11 cellular contexts compared by ENCODE assay signal in the genomic region with DNA sequence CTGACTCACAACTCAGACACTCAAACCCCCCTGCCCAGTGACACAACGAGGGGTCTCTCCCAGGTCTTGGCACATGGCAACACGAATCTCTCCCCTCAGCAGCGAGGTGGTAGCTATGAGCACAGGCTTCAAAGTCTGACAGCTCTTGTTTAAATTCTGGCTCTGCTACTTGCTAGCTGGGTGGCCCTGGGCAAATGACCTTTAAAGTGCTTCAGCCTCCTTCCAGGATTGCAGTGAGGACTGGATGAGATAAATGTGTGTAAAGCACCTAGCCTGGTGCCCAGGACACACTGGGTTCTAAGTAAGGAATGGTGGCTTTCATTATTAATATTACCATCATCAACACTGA. TPM values are rescaled to one million over a fixed set of nuclear protein-coding genes. Genes with fewer than 3 reads are reported as not detected.
DNase-seq lines count a peak whose midpoint lies in the region; ATAC-seq and TF ChIP-seq lines count a peak whose summit lies in the region.
"Had no signal": no experiment of that assay in that cellular context is flagged by ENCODE, and none has a peak within 500 bp of the region (broad histone marks: within the 10 kb centered on the region; RNA-seq: fewer than 3 reads in every experiment).

No MANE protein-coding gene starts in this region.

- peaks cover 53% of the 10 kb centered on the region for H3K36me3 ChIP-seq in SJSA1
- H3K36me3 ChIP-seq in esophagus squamous epithelium, result peaks cover 0 to 64% (median 6%) of the 10 kb centered on the region in 3 donors
- H3K36me3 ChIP-seq in psoas muscle (ENCODE audit: insufficient read depth in 1 of 2, low read depth in 1 of 2), result peaks cover 0 to 60% of the 10 kb centered on the region in 2 donors
- H3K36me3 ChIP-seq: neural progenitor cell had no signal

- no peaks in the 10 kb centered on the region for H3K9me3 Mint-ChIP-seq in activated naive CD4-positive, alpha-beta T cell treated with anti-CD3 and anti-CD28 coated beads, Interleukin-2, amount 50 U/mL, for 72 hours
- H3K9me3 Mint-ChIP-seq: neural progenitor cell had no signal

- peak overlapping the region in 1 of 2 donors; percentile 14 for H3K27ac Mint-ChIP-seq in activated naive CD4-positive, alpha-beta T cell treated with anti-CD3 and anti-CD28 coated beads, Interleukin-2, amount 50 U/mL, for 72 hours
- H3K27ac Mint-ChIP-seq: neural progenitor cell had no signal

- no peak overlapping the region for H3K4me3 ChIP-seq in AG04450 (ENCODE audit: low read depth, low read length)
- H3K4me3 ChIP-seq in SJSA1, result no peak overlapping the region
- no peak overlapping the region for H3K4me3 ChIP-seq in esophagus squamous epithelium
- H3K4me3 ChIP-seq in psoas muscle, result no peak overlapping the region
- H3K4me3 ChIP-seq in foreskin fibroblast (ENCODE audit: low read depth in 1 of 2, low read length in 2 of 2), result no peak overlapping the region
- H3K4me3 ChIP-seq: neural progenitor cell had no signal

- 32 to 40% methylated on average over 3 of the region's 3 CpGs for WGBS in esophagus squamous epithelium, 2 donors
- 71 to 90% (median 78%) methylated on average over 3 of the region's 3 CpGs for WGBS in psoas muscle, 3 donors

- POLR2A ChIA-PET in AG04450 (lab: Yijun Ruan, JAX), result interaction anchor here (0.6 to 1.3 kb wide), 3 partner anchors 9 to 23 kb away, joined by 3 to 4 read pairs (median 3); a partner anchor contains a TSS

- H3K4me1 ChIP-seq in SJSA1 (replicated peaks) (peaks cover 36% of the 10 kb centered on the region), esophagus squamous epithelium (peaks cover 29 to 55% (median 31%) of the 10 kb centered on the region in 3 donors), psoas muscle (peaks cover 25% of the 10 kb centered on the region)
- H3K4me1 ChIP-seq: neural progenitor cell had no signal

- H3K9me3 ChIP-seq in AG04450 (ENCODE audit: control insufficient read depth, insufficient read depth, low read length) (no peaks in the 10 kb centered on the region), SJSA1 (replicated peaks) (no peaks in the 10 kb centered on the region), esophagus squamous epithelium (no peaks in the 10 kb centered on the region), psoas muscle (no peaks in the 10 kb centered on the region)

- no peak for TF ChIP-seq CTCF in AG04450 (IDR thresholded peaks at IDR 0.05; ENCODE audit: low read depth, low read length)
- no peak for TF ChIP-seq CTCF in esophagus squamous epithelium (IDR thresholded peaks at IDR 0.05)
- TF ChIP-seq CTCF in psoas muscle (IDR thresholded peaks at IDR 0.05), result no peak
- TF ChIP-seq CTCF in foreskin fibroblast (IDR thresholded peaks at IDR 0.05; ENCODE audit: low read depth, low read length), result no peak

- intact Hi-C loops in esophagus squamous epithelium (cut with DNase I) (no loop called here), psoas muscle (cut with DNase I) (no loop called here)

- H3K27me3 ChIP-seq in AG04450 (ENCODE audit: control insufficient read depth, insufficient read depth, low read length), result no peaks in the 10 kb centered on the region
- H3K27me3 ChIP-seq in SJSA1 (replicated peaks), result no peaks in the 10 kb centered on the region
- H3K27me3 ChIP-seq in esophagus squamous epithelium, result no peaks in the 10 kb centered on the region
- H3K27me3 ChIP-seq in psoas muscle (ENCODE audit: insufficient read depth in 3 of 3, low read length in 2 of 3), result no peaks in the 10 kb centered on the region
- H3K27me3 ChIP-seq: neural progenitor cell had no signal

- CTCF ChIA-PET in AG04450 (lab: Charles Lee), result interaction anchor here (2.4 kb wide), 1 partner anchor 37 kb away, joined by 18 read pairs; no protein-coding TSS in a partner anchor

- peak in 2 of 4 donors; percentile 2 to 5 for ATAC-seq in psoas muscle
- ATAC-seq in activated naive CD4-positive, alpha-beta T cell treated with anti-CD3 and anti-CD28 coated beads, Interleukin-2, amount 50 U/mL, for 72 hours, result no peak

- peaks cover 0 to 6% of the 10 kb centered on the region in 2 donors for H3K36me3 Mint-ChIP-seq in activated naive CD4-positive, alpha-beta T cell treated with anti-CD3 and anti-CD28 coated beads, Interleukin-2, amount 50 U/mL, for 72 hours

- H3K27ac ChIP-seq in AG04450 (ENCODE audit: low read depth, low read length) (peak overlapping the region; percentile 94), SJSA1 (peak overlapping the region; percentile 85), esophagus squamous epithelium (peak overlapping the region; percentile 79 to 91 (median 88)), psoas muscle (peak overlapping the region; percentile 87)
- H3K27ac ChIP-seq: neural progenitor cell had no signal

- TF ChIP-seq POLR2A in esophagus squamous epithelium (IDR thresholded peaks at IDR 0.05), result no peak

- no peak for DNase-seq in AG04450 (ENCODE audit: low read depth, low spot score)
- no peak for DNase-seq in SJSA1 (ENCODE audit: low read depth in 1 of 2, low spot score in 2 of 2)
- no peak for DNase-seq in esophagus squamous epithelium (lab: John Stamatoyannopoulos, UW)
- no peak for DNase-seq in psoas muscle
- no peak for DNase-seq in activated naive CD4-positive, alpha-beta T cell treated with anti-CD3 and anti-CD28 coated beads, Interleukin-2, amount 50 U/mL, for 72 hours (ENCODE audit: low spot score in 2 of 2)
- DNase-seq in foreskin fibroblast, result no peak
- DNase-seq in NCI-H510A treated with DMSO at 0.1 percent for 48 hours (lab: John Stamatoyannopoulos, UW), result no peak
- DNase-seq in stimulated activated CD4-positive, alpha-beta T cell treated with anti-CD3 and anti-CD28 coated beads, Interleukin-15, amount 100 ng/mL, for 24 hours, result no peak
- DNase-seq: NCI-H2171 treated with DMSO at 0.1 percent for 48 hours; stimulated activated CD4-positive, alpha-beta T cell treated with anti-CD3 and anti-CD28 coated beads, Interleukin-12 subunit alpha, Interleukin-12 subunit beta, amount 100 ng/mL, for 4 hours had no signal

RNA-seq across cellular contexts. Expression of a gene that starts 23.2 kb away (rescaled TPM):
- polyA plus RNA-seq in AG04450 (2011; rRNA removed) (49.7 and 72.9 TPM in 2 replicates), psoas muscle (1 to 10 TPM; 1.5 to 3.5 (median 2.4) TPM)
- polyA minus RNA-seq in AG04450 (2011; rRNA and poly(A)+ RNA removed), result 55.2 and 79.5 TPM in 2 replicates
- total RNA-seq in SJSA1 (2014; rRNA removed; shearing (Covaris generic)), result 3.2 and 5.1 TPM in 2 replicates
- total RNA-seq in esophagus squamous epithelium (10 to 100 TPM in 1 of 4 donors, 1 to 10 TPM in 3; 1.1 to 10.3 (median 3.4) TPM), psoas muscle (1 to 10 TPM; 2.6 to 3.9 (median 3.4) TPM)
- total RNA-seq in activated naive CD4-positive, alpha-beta T cell treated with anti-CD3 and anti-CD28 coated beads, Interleukin-2, amount 50 U/mL, for 72 hours, result under 1 TPM; 0.33 to 0.34 TPM

RNA-seq across cellular contexts. Expression of a gene that starts 56.0 kb away (rescaled TPM):
- polyA plus RNA-seq in AG04450 (2011; rRNA removed), result 35.5 and 54.8 TPM in 2 replicates
- polyA minus RNA-seq in AG04450 (2011; rRNA and poly(A)+ RNA removed), result 35.8 and 48.1 TPM in 2 replicates
- total RNA-seq in SJSA1 (2014; rRNA removed; shearing (Covaris generic)), result 59.2 and 65.7 TPM in 2 replicates
- 10 to 100 TPM; 18.2 to 49.0 (median 30.3) TPM for total RNA-seq in esophagus squamous epithelium
- 10 to 100 TPM; 40.6 to 61.0 (median 46.6) TPM for total RNA-seq in psoas muscle
- 10 to 100 TPM; 18.0 to 74.3 (median 26.6) TPM for polyA plus RNA-seq in psoas muscle
- 10 to 100 TPM; 12.4 to 13.1 TPM for total RNA-seq in activated naive CD4-positive, alpha-beta T cell treated with anti-CD3 and anti-CD28 coated beads, Interleukin-2, amount 50 U/mL, for 72 hours
